ENCODE assay signal across 1 cellular context in genomic region chr17:59840329-59840907, GRCh38.
TF ChIP-seq lines count a peak whose summit lies in the region.

No MANE protein-coding gene starts in this region.

TF ChIP-seq in HepG2, 621 proteins besides CTCF, POLR2A, EP300 and RAD21 (continued from another document and continues in another):
- TF ChIP-seq AHDC1 (CRISPR knock-in tag; IDR thresholded peaks at IDR 0.05; ENCODE audit: borderline replicate concordance) (0 out of 2 replicates have a peak, but pooled peaks have one; percentile 21), NFE2 (CRISPR knock-in tag; IDR thresholded peaks at IDR 0.05) (no peak), DDIT3 (CRISPR knock-in tag; IDR thresholded peaks at IDR 0.05) (no peak), ZFP82 (CRISPR knock-in tag; IDR thresholded peaks at IDR 0.05; ENCODE audit: borderline replicate concordance) (peak; percentile 46; the same call in 1 of the 2 replicates), U2AF1 (optimal IDR thresholded peaks at IDR 0.05; ENCODE audit: low read depth, low read length) (no peak), ELF1 (CRISPR knock-in tag; IDR thresholded peaks at IDR 0.05) (no peak), HOXA3 (CRISPR knock-in tag; IDR thresholded peaks at IDR 0.05) (no peak), SIX1 (CRISPR knock-in tag; IDR thresholded peaks at IDR 0.05; ENCODE audit: borderline replicate concordance) (no peak), ZNF546 (CRISPR knock-in tag; conservative IDR thresholded peaks at IDR 0.05) (no peak), ZNF777 (CRISPR knock-in tag; IDR thresholded peaks at IDR 0.05) (0 out of 2 replicates have a peak, but pooled peaks have one; percentile 2), SRSF1 (optimal IDR thresholded peaks at IDR 0.05; ENCODE audit: low read depth, low read length) (no peak), ZNF761 (CRISPR knock-in tag; conservative IDR thresholded peaks at IDR 0.05) (no peak), RFXANK (CRISPR knock-in tag; IDR thresholded peaks at IDR 0.05) (no peak), ATF1 (CRISPR knock-in tag; IDR thresholded peaks at IDR 0.05) (no peak), ZFP62 (CRISPR knock-in tag; IDR thresholded peaks at IDR 0.05) (no peak), ZFP36L1 (CRISPR knock-in tag; IDR thresholded peaks at IDR 0.05) (no peak), REPIN1 (CRISPR knock-in tag; IDR thresholded peaks at IDR 0.05; ENCODE audit: borderline replicate concordance, low read depth) (no peak), ZNF354B (CRISPR knock-in tag; IDR thresholded peaks at IDR 0.05) (no peak), NFIC (IDR thresholded peaks at IDR 0.05; ENCODE audit: low read length) (no peak; the same call in 1 of the 2 replicates), MBD4 (IDR thresholded peaks at IDR 0.05; ENCODE audit: borderline replicate concordance, low read length) (peak; percentile 28; the same call in 1 of the 2 replicates), CREB1 (IDR thresholded peaks at IDR 0.05) (no peak), CREB1 (CRISPR knock-in tag; IDR thresholded peaks at IDR 0.05) (peak; percentile 27; the same call in 1 of the 2 replicates), HDAC6 (IDR thresholded peaks at IDR 0.05; ENCODE audit: low read depth, low read length) (peak; percentile 90), ZNF274 (CRISPR knock-in tag; IDR thresholded peaks at IDR 0.05) (no peak), GATAD2A (CRISPR knock-in tag; IDR thresholded peaks at IDR 0.05) (no peak), MYC (CRISPR knock-in tag; IDR thresholded peaks at IDR 0.05; ENCODE audit: borderline replicate concordance) (no peak), THYN1 (CRISPR knock-in tag; IDR thresholded peaks at IDR 0.05; ENCODE audit: borderline replicate concordance, low read depth) (no peak), ZSCAN12 (CRISPR knock-in tag; IDR thresholded peaks at IDR 0.05) (no peak), CENPX (CRISPR knock-in tag; IDR thresholded peaks at IDR 0.05) (no peak), ZNF670 (CRISPR knock-in tag; IDR thresholded peaks at IDR 0.05; ENCODE audit: borderline replicate concordance) (0 out of 2 replicates have a peak, but pooled peaks have one; percentile 51), POLR2AphosphoS5 (IDR thresholded peaks at IDR 0.05; ENCODE audit: low read depth, low read length) (peak; percentile 5), ELF4 (CRISPR knock-in tag; IDR thresholded peaks at IDR 0.05; ENCODE audit: borderline replicate concordance) (no peak), ZBTB3 (CRISPR knock-in tag; IDR thresholded peaks at IDR 0.05; ENCODE audit: borderline replicate concordance, low read depth) (no peak), KDM2A (CRISPR knock-in tag; IDR thresholded peaks at IDR 0.05; ENCODE audit: borderline replicate concordance, low read depth) (no peak), PHF20 (CRISPR knock-in tag; IDR thresholded peaks at IDR 0.05) (no peak), SRSF9 (IDR thresholded peaks at IDR 0.05; ENCODE audit: borderline replicate concordance, insufficient read depth, low read depth, low read length, poor library complexity, severe bottlenecking) (no peak), ISL2 (CRISPR knock-in tag; IDR thresholded peaks at IDR 0.05) (no peak), ARHGAP35 (CRISPR knock-in tag; IDR thresholded peaks at IDR 0.05; ENCODE audit: borderline replicate concordance) (no peak), ZNF180 (CRISPR knock-in tag; IDR thresholded peaks at IDR 0.05; ENCODE audit: borderline replicate concordance, low read depth) (no peak), ZBTB2 (CRISPR knock-in tag; IDR thresholded peaks at IDR 0.05; ENCODE audit: low read depth) (no peak), JDP2 (CRISPR knock-in tag; IDR thresholded peaks at IDR 0.05; ENCODE audit: borderline replicate concordance) (no peak), NR2F2 (IDR thresholded peaks at IDR 0.05; ENCODE audit: borderline replicate concordance, low read depth) (no peak), SPEN (CRISPR knock-in tag; IDR thresholded peaks at IDR 0.05; ENCODE audit: low read depth) (no peak), ZFP36L2 (CRISPR knock-in tag; IDR thresholded peaks at IDR 0.05) (0 out of 2 replicates have a peak, but pooled peaks have one; percentile 23), FOSL2 (CRISPR knock-in tag; IDR thresholded peaks at IDR 0.05) (peak; percentile 13; the same call in 1 of the 2 replicates), ATF7 (IDR thresholded peaks at IDR 0.05) (no peak), ATF7 (CRISPR knock-in tag; IDR thresholded peaks at IDR 0.05) (no peak), ZNF367 (CRISPR knock-in tag; IDR thresholded peaks at IDR 0.05; ENCODE audit: borderline replicate concordance) (no peak)
- TF ChIP-seq, protein P1, sequence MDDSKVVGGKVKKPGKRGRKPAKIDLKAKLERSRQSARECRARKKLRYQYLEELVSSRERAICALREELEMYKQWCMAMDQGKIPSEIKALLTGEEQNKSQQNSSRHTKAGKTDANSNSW (CRISPR knock-in tag; IDR thresholded peaks at IDR 0.05; ENCODE audit: borderline replicate concordance), result no peak
- TF ChIP-seq, protein P2, sequence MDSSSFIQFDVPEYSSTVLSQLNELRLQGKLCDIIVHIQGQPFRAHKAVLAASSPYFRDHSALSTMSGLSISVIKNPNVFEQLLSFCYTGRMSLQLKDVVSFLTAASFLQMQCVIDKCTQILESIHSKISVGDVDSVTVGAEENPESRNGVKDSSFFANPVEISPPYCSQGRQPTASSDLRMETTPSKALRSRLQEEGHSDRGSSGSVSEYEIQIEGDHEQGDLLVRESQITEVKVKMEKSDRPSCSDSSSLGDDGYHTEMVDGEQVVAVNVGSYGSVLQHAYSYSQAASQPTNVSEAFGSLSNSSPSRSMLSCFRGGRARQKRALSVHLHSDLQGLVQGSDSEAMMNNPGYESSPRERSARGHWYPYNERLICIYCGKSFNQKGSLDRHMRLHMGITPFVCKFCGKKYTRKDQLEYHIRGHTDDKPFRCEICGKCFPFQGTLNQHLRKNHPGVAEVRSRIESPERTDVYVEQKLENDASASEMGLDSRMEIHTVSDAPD (CRISPR knock-in tag; IDR thresholded peaks at IDR 0.05), result no peak
- TF ChIP-seq, protein P3, sequence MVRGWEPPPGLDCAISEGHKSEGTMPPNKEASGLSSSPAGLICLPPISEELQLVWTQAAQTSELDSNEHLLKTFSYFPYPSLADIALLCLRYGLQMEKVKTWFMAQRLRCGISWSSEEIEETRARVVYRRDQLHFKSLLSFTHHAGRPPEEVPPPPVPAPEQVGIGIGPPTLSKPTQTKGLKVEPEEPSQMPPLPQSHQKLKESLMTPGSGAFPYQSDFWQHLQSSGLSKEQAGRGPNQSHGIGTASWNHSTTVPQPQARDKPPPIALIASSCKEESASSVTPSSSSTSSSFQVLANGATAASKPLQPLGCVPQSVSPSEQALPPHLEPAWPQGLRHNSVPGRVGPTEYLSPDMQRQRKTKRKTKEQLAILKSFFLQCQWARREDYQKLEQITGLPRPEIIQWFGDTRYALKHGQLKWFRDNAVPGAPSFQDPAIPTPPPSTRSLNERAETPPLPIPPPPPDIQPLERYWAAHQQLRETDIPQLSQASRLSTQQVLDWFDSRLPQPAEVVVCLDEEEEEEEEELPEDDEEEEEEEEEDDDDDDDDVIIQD (CRISPR knock-in tag; IDR thresholded peaks at IDR 0.05; ENCODE audit: low read depth), result no peak
- TF ChIP-seq, protein P4, sequence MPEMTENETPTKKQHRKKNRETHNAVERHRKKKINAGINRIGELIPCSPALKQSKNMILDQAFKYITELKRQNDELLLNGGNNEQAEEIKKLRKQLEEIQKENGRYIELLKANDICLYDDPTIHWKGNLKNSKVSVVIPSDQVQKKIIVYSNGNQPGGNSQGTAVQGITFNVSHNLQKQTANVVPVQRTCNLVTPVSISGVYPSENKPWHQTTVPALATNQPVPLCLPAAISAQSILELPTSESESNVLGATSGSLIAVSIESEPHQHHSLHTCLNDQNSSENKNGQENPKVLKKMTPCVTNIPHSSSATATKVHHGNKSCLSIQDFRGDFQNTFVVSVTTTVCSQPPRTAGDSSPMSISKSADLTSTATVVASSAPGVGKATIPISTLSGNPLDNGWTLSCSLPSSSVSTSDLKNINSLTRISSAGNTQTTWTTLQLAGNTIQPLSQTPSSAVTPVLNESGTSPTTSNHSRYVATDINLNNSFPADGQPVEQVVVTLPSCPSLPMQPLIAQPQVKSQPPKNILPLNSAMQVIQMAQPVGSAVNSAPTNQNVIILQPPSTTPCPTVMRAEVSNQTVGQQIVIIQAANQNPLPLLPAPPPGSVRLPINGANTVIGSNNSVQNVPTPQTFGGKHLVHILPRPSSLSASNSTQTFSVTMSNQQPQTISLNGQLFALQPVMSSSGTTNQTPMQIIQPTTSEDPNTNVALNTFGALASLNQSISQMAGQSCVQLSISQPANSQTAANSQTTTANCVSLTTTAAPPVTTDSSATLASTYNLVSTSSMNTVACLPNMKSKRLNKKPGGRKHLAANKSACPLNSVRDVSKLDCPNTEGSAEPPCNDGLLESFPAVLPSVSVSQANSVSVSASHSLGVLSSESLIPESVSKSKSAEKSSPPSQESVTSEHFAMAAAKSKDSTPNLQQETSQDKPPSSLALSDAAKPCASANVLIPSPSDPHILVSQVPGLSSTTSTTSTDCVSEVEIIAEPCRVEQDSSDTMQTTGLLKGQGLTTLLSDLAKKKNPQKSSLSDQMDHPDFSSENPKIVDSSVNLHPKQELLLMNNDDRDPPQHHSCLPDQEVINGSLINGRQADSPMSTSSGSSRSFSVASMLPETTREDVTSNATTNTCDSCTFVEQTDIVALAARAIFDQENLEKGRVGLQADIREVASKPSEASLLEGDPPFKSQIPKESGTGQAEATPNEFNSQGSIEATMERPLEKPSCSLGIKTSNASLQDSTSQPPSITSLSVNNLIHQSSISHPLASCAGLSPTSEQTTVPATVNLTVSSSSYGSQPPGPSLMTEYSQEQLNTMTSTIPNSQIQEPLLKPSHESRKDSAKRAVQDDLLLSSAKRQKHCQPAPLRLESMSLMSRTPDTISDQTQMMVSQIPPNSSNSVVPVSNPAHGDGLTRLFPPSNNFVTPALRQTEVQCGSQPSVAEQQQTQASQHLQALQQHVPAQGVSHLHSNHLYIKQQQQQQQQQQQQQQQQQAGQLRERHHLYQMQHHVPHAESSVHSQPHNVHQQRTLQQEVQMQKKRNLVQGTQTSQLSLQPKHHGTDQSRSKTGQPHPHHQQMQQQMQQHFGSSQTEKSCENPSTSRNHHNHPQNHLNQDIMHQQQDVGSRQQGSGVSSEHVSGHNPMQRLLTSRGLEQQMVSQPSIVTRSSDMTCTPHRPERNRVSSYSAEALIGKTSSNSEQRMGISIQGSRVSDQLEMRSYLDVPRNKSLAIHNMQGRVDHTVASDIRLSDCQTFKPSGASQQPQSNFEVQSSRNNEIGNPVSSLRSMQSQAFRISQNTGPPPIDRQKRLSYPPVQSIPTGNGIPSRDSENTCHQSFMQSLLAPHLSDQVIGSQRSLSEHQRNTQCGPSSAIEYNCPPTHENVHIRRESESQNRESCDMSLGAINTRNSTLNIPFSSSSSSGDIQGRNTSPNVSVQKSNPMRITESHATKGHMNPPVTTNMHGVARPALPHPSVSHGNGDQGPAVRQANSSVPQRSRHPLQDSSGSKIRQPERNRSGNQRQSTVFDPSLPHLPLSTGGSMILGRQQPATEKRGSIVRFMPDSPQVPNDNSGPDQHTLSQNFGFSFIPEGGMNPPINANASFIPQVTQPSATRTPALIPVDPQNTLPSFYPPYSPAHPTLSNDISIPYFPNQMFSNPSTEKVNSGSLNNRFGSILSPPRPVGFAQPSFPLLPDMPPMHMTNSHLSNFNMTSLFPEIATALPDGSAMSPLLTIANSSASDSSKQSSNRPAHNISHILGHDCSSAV (CRISPR knock-in tag; IDR thresholded peaks at IDR 0.05; ENCODE audit: borderline replicate concordance), result no peak
